In genomic region chr5:123811771-123812170, GRCh38 we compare ENCODE assay signal across 19 cellular contexts.
"Had no signal": no experiment of that assay in that cellular context is flagged by ENCODE, and none has a peak within 500 bp of the region (broad histone marks: within the 10 kb centered on the region; RNA-seq: fewer than 3 reads in every experiment).

No MANE protein-coding gene starts in this region.

- H3K9ac ChIP-seq: parathyroid adenoma had no signal

- H3K79me2 ChIP-seq: parathyroid adenoma had no signal

- H3K9me3 ChIP-seq: breast epithelium, gastrocnemius medialis, neutrophil, tibial nerve, vagina had no signal

- ATAC-seq: activated CD8-positive, alpha-beta memory T cell treated with anti-CD3 and anti-CD28 coated beads, Interleukin-2, amount 10 ng/mL, durations not matched to agents 7 days and 5 days; activated naive CD8-positive, alpha-beta T cell treated with anti-CD3 and anti-CD28 coated beads, Interleukin-2, amount 50 U/mL, for 24 hours; effector memory CD8-positive, alpha-beta T cell; gastrocnemius medialis had no signal

- H2AFZ ChIP-seq: parathyroid adenoma had no signal

- DNase-seq: activated CD4-positive, alpha-beta memory T cell treated with anti-CD3 and anti-CD28 coated beads for 36 hours; activated CD4-positive, CD25-positive, alpha-beta regulatory T cell treated with anti-CD3 and anti-CD28 coated beads, Interleukin-2, amount 50 U/mL, for 72 hours; activated CD8-positive, alpha-beta memory T cell treated with anti-CD3 and anti-CD28 coated beads, Interleukin-2, amount 10 ng/mL, durations not matched to agents 7 days and 5 days; activated naive CD4-positive, alpha-beta T cell treated with anti-CD3 and anti-CD28 coated beads for 36 hours; activated naive CD8-positive, alpha-beta T cell treated with anti-CD3 and anti-CD28 coated beads, Interleukin-2, amount 50 U/mL, for 24 hours; activated T-cell treated with anti-CD3 and anti-CD28 coated beads, Interleukin-2, amount 50 U/mL, for 1 hour; aorta; dermis blood vessel endothelial cell; effector memory CD8-positive, alpha-beta T cell; gastrocnemius medialis; midbrain; stimulated activated CD4-positive, alpha-beta T cell treated with anti-CD3 and anti-CD28 coated beads, Interleukin-4, amount 100 ng/mL, for 1 hour; stimulated activated naive CD4-positive, alpha-beta T cell had no signal

- H3K27ac ChIP-seq: breast epithelium, epithelial cell of prostate, gastrocnemius medialis, neutrophil, parathyroid adenoma, tibial nerve, vagina had no signal

- H3K27me3 ChIP-seq: breast epithelium, gastrocnemius medialis, neutrophil, tibial nerve, vagina had no signal

- H3K36me3 ChIP-seq: breast epithelium, gastrocnemius medialis, neutrophil, tibial nerve, vagina had no signal

- H3K4me3 ChIP-seq: breast epithelium, gastrocnemius medialis, tibial nerve, vagina had no signal

- H3K4me1 ChIP-seq: breast epithelium had no signal
